In the genomic region with DNA sequence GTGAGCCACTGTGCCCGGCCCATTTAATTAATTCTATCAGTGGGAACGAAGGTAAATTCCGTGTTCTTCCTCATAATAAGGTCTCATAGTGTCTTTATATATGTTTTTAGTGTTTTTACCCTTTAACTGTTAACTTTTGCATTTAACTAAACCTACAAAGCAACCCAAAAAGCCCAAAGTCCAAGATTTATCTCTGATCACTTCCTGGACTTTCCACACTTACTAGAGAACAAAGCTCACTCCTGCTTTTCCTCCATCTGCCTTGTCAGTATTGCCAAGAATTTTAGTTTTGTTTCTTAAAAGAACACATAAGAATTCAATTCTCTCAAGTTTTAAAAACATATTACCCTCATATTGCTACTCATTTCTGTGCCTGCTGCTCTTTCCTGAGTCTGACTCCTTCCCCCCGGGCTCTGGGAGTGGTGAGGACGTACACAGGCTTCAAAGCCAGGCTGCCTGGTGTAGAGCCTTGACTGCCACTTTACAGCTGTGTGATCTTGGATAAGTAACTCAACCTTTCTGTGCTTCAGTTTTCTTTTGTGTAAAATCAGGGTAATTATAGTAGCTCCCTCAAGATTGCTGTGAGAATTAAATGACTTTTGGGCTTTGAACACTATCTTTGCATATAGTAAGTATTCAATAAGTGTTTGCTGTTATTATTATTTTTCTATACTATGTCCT, we compare ENCODE assay signal across 27 cellular contexts.
"Had no signal": no experiment of that assay in that cellular context is flagged by ENCODE, and none has a peak within 500 bp of the region (broad histone marks: within the 10 kb centered on the region; RNA-seq: fewer than 3 reads in every experiment).

No MANE protein-coding gene starts in this region.

- H3K4me1 Mint-ChIP-seq: nephron progenitor cell had no signal

- H3K27ac ChIP-seq: epithelial cell of prostate, esophagus muscularis mucosa, foreskin keratinocyte, gastroesophageal sphincter, heart left ventricle, hepatocyte, left ventricle myocardium inferior, lower lobe of right lung, psoas muscle, stomach, thyroid gland, vagina had no signal

- H3K4me3 ChIP-seq: esophagus muscularis mucosa, gastroesophageal sphincter, heart left ventricle, hepatocyte, left ventricle myocardium inferior, lower lobe of right lung, psoas muscle, smooth muscle cell, stomach, thyroid gland, vagina had no signal

- H3K27me3 Mint-ChIP-seq: naive thymus-derived CD8-positive, alpha-beta T cell had no signal

- ATAC-seq: foreskin keratinocyte; gastroesophageal sphincter; heart left ventricle; left cardiac atrium; lower lobe of right lung; naive thymus-derived CD8-positive, alpha-beta T cell; psoas muscle; right cardiac atrium had no signal

- DNase-seq: cortex of kidney; effector CD4-positive, alpha-beta T cell; foreskin keratinocyte; heart left ventricle; left cardiac atrium; left ventricle myocardium inferior; lower lobe of right lung; naive thymus-derived CD8-positive, alpha-beta T cell; nephron progenitor cell; nucleus accumbens; posterior cingulate gyrus; psoas muscle; right cardiac atrium; stimulated activated CD4-positive, alpha-beta T cell treated with anti-CD3 and anti-CD28 coated beads, Interleukin-12 subunit alpha, Interleukin-12 subunit beta, amount 100 ng/mL, for 4 hours; stimulated activated CD4-positive, alpha-beta T cell treated with anti-CD3 and anti-CD28 coated beads, Interleukin-1b, Interleukin-23, amount 100 ng/mL, for 48 hours; stimulated activated CD4-positive, alpha-beta T cell treated with anti-CD3 and anti-CD28 coated beads, Interleukin-4, amount 100 ng/mL, for 1 hour; stimulated activated CD8-positive, alpha-beta memory T cell treated with anti-CD3 and anti-CD28 coated beads, Interleukin-4, amount 100 ng/mL, for 48 hours; stimulated activated naive CD4-positive, alpha-beta T cell; stomach; thyroid gland; trophoblast cell had no signal

- H3K4me3 Mint-ChIP-seq: nephron progenitor cell had no signal

- H3K36me3 ChIP-seq: esophagus muscularis mucosa, gastroesophageal sphincter, heart left ventricle, left ventricle myocardium inferior, lower lobe of right lung, stomach, thyroid gland, vagina had no signal

- H3K27ac Mint-ChIP-seq: nephron progenitor cell had no signal

- H3K4me1 ChIP-seq: esophagus muscularis mucosa, foreskin keratinocyte, gastroesophageal sphincter, heart left ventricle, left ventricle myocardium inferior, lower lobe of right lung, psoas muscle, stomach, thyroid gland, vagina had no signal

- H3K9me3 ChIP-seq: esophagus muscularis mucosa, thyroid gland had no signal

- H3K27me3 ChIP-seq: esophagus muscularis mucosa, foreskin keratinocyte, gastroesophageal sphincter, heart left ventricle, hepatocyte, stomach, thyroid gland, vagina had no signal
